23 cellular contexts compared by ENCODE assay signal in genomic region chr1:211797994-211798393, GRCh38.
"Had no signal": no experiment of that assay in that cellular context is flagged by ENCODE, and none has a peak within 500 bp of the region (broad histone marks: within the 10 kb centered on the region; RNA-seq: fewer than 3 reads in every experiment).

No MANE protein-coding gene starts in this region.

- DNase-seq: cortex of kidney; effector memory CD4-positive, alpha-beta T cell; immature natural killer cell; left cardiac atrium; left ventricle myocardium inferior; lower lobe of right lung; mesenchymal stem cell; midbrain; nephron progenitor cell; posterior cingulate gyrus; spleen; stimulated activated CD4-positive, alpha-beta T cell treated with anti-CD3 and anti-CD28 coated beads, Interleukin-2, amount 100 ng/mL, for 24 hours; stimulated activated CD4-positive, alpha-beta T cell treated with anti-CD3 and anti-CD28 coated beads, Interleukin-4, amount 100 ng/mL, for 4 hours; stimulated activated naive B cell treated with anti-CD40 and anti-IgM and Interleukin-4, amounts not matched to agents 10 μg/mL and 1 μg/mL and 100 μg/mL, for 72 hours; stimulated activated naive CD8-positive, alpha-beta T cell treated with anti-CD3 and anti-CD28 coated beads, Interleukin-15, amount 100 ng/mL, for 72 hours; thyroid gland; uterus had no signal

- FAIRE-seq: endometrium, keratinocyte had no signal

- H3K27me3 ChIP-seq: gastroesophageal sphincter, spleen, thyroid gland, uterus had no signal

- H3K36me3 ChIP-seq: uterus had no signal

- ATAC-seq: esophagus mucosa; gastroesophageal sphincter; left cardiac atrium; lower lobe of right lung; sciatic nerve; stimulated activated naive B cell treated with anti-CD40 and anti-IgM and Interleukin-4, amounts not matched to agents 10 μg/mL and 1 μg/mL and 100 μg/mL, for 72 hours; stimulated activated naive CD8-positive, alpha-beta T cell treated with anti-CD3 and anti-CD28 coated beads, Interleukin-15, amount 100 ng/mL, for 72 hours had no signal

- H3K4me3 ChIP-seq: gastroesophageal sphincter, left ventricle myocardium inferior, lower lobe of right lung, spleen, thyroid gland, uterus had no signal

- H3K4me1 ChIP-seq: gastroesophageal sphincter, lower lobe of right lung, spleen, uterus had no signal

- H3K9me3 Mint-ChIP-seq: immature natural killer cell had no signal

- H3K9me3 ChIP-seq: gastroesophageal sphincter, left ventricle myocardium inferior, lower lobe of right lung, thyroid gland, uterus had no signal

- H3K27ac ChIP-seq: gastroesophageal sphincter, left ventricle myocardium inferior, lower lobe of right lung, spleen, thyroid gland, uterus had no signal

- H3K4me3 Mint-ChIP-seq: immature natural killer cell; nephron progenitor cell; stimulated activated naive B cell treated with anti-CD40 and anti-IgM and Interleukin-4, amounts not matched to agents 10 μg/mL and 1 μg/mL and 100 μg/mL, for 72 hours; stimulated activated naive CD8-positive, alpha-beta T cell treated with anti-CD3 and anti-CD28 coated beads, Interleukin-15, amount 100 ng/mL, for 72 hours; type B pancreatic cell had no signal

- H3K27ac Mint-ChIP-seq: stimulated activated naive B cell treated with anti-CD40 and anti-IgM and Interleukin-4, amounts not matched to agents 10 μg/mL and 1 μg/mL and 100 μg/mL, for 72 hours; type B pancreatic cell had no signal

- H3K4me1 Mint-ChIP-seq: nephron progenitor cell; stimulated activated naive CD8-positive, alpha-beta T cell treated with anti-CD3 and anti-CD28 coated beads, Interleukin-15, amount 100 ng/mL, for 72 hours had no signal

- H3K27me3 Mint-ChIP-seq: stimulated activated naive B cell treated with anti-CD40 and anti-IgM and Interleukin-4, amounts not matched to agents 10 μg/mL and 1 μg/mL and 100 μg/mL, for 72 hours; stimulated activated naive CD8-positive, alpha-beta T cell treated with anti-CD3 and anti-CD28 coated beads, Interleukin-15, amount 100 ng/mL, for 72 hours; type B pancreatic cell had no signal
